In genomic region chr5:56587381-56588124, GRCh38 we compare ENCODE assay signal across 17 cellular contexts.
DNase-seq lines count a peak whose midpoint lies in the region; ATAC-seq lines count a peak whose summit lies in the region.
"Had no signal": no experiment of that assay in that cellular context is flagged by ENCODE, and none has a peak within 500 bp of the region (broad histone marks: within the 10 kb centered on the region; RNA-seq: fewer than 3 reads in every experiment).

No MANE protein-coding gene starts in this region.

- H3K4me3 ChIP-seq in Jurkat, Clone E6-1 (ENCODE audit: low read length) = no peak overlapping the region
- H3K4me3 ChIP-seq: adrenal gland, cardiac muscle cell, SK-N-MC had no signal

- H3K27me3 Mint-ChIP-seq in activated naive CD4-positive, alpha-beta T cell treated with anti-CD3 and anti-CD28 coated beads, Interleukin-2, amount 50 U/mL, for 24 hours = no peaks in the 10 kb centered on the region
- no peaks in the 10 kb centered on the region for H3K27me3 Mint-ChIP-seq in activated naive CD8-positive, alpha-beta T cell treated with anti-CD3 and anti-CD28 coated beads, Interleukin-2, amount 50 U/mL, for 24 hours

- no peak for ATAC-seq in activated naive CD8-positive, alpha-beta T cell treated with anti-CD3 and anti-CD28 coated beads, Interleukin-2, amount 50 U/mL, for 24 hours
- no peak for ATAC-seq in stimulated activated effector memory CD8-positive, alpha-beta T cell treated with anti-CD3 and anti-CD28 coated beads, Interleukin-12 subunit alpha, Interleukin-12 subunit beta, amount 100 ng/mL, for 72 hours
- ATAC-seq in left lobe of liver = no peak

- peak overlapping the region; percentile 63 for H3K4me3 Mint-ChIP-seq in activated naive CD4-positive, alpha-beta T cell treated with anti-CD3 and anti-CD28 coated beads, Interleukin-2, amount 50 U/mL, for 24 hours
- no peak overlapping the region for H3K4me3 Mint-ChIP-seq in activated naive CD8-positive, alpha-beta T cell treated with anti-CD3 and anti-CD28 coated beads, Interleukin-2, amount 50 U/mL, for 24 hours
- no peak overlapping the region for H3K4me3 Mint-ChIP-seq in stimulated activated effector memory CD8-positive, alpha-beta T cell treated with anti-CD3 and anti-CD28 coated beads, Interleukin-12 subunit alpha, Interleukin-12 subunit beta, amount 100 ng/mL, for 72 hours

- no peak for DNase-seq in activated naive CD4-positive, alpha-beta T cell treated with anti-CD3 and anti-CD28 coated beads, Interleukin-2, amount 50 U/mL, for 16 hours
- peak; percentile 81 for DNase-seq in Jurkat, Clone E6-1 (ENCODE audit: low read depth, low spot score)
- no peak for DNase-seq in activated naive CD8-positive, alpha-beta T cell treated with anti-CD3 and anti-CD28 coated beads, Interleukin-2, amount 50 U/mL, for 24 hours
- DNase-seq in stimulated activated effector memory CD8-positive, alpha-beta T cell treated with anti-CD3 and anti-CD28 coated beads, Interleukin-12 subunit alpha, Interleukin-12 subunit beta, amount 100 ng/mL, for 72 hours (ENCODE audit: low spot score in 2 of 2) = no peak
- no peak for DNase-seq in left lobe of liver (ENCODE audit: low spot score)
- no peak for DNase-seq in iPS-NIHi7 (ENCODE audit: extremely low spot score)
- DNase-seq in NCI-H748 (lab: John Stamatoyannopoulos, UW; ENCODE audit: unreplicated experiment) = no peak
- DNase-seq: DMS53; effector CD8-positive, alpha-beta T cell; HCEC 1CT; NCI-H1694 treated with DMSO at 0.1 percent for 48 hours; NCI-H345; OCI-M1 had no signal

- peaks cover 62% of the 10 kb centered on the region for H3K4me1 Mint-ChIP-seq in activated naive CD4-positive, alpha-beta T cell treated with anti-CD3 and anti-CD28 coated beads, Interleukin-2, amount 50 U/mL, for 24 hours
- peaks cover 37% of the 10 kb centered on the region for H3K4me1 Mint-ChIP-seq in activated naive CD8-positive, alpha-beta T cell treated with anti-CD3 and anti-CD28 coated beads, Interleukin-2, amount 50 U/mL, for 24 hours
- peaks cover 28% of the 10 kb centered on the region for H3K4me1 Mint-ChIP-seq in stimulated activated effector memory CD8-positive, alpha-beta T cell treated with anti-CD3 and anti-CD28 coated beads, Interleukin-12 subunit alpha, Interleukin-12 subunit beta, amount 100 ng/mL, for 72 hours

- H3K36me3 Mint-ChIP-seq in activated naive CD4-positive, alpha-beta T cell treated with anti-CD3 and anti-CD28 coated beads, Interleukin-2, amount 50 U/mL, for 24 hours = no peaks in the 10 kb centered on the region
- H3K36me3 Mint-ChIP-seq in activated naive CD8-positive, alpha-beta T cell treated with anti-CD3 and anti-CD28 coated beads, Interleukin-2, amount 50 U/mL, for 24 hours (ENCODE audit: low read depth) = peaks cover 2% of the 10 kb centered on the region
- H3K36me3 Mint-ChIP-seq in stimulated activated effector memory CD8-positive, alpha-beta T cell treated with anti-CD3 and anti-CD28 coated beads, Interleukin-12 subunit alpha, Interleukin-12 subunit beta, amount 100 ng/mL, for 72 hours = no peaks in the 10 kb centered on the region

- H3K27ac Mint-ChIP-seq in activated naive CD4-positive, alpha-beta T cell treated with anti-CD3 and anti-CD28 coated beads, Interleukin-2, amount 50 U/mL, for 24 hours = peak overlapping the region; percentile 60
- H3K27ac Mint-ChIP-seq in activated naive CD8-positive, alpha-beta T cell treated with anti-CD3 and anti-CD28 coated beads, Interleukin-2, amount 50 U/mL, for 24 hours = peak overlapping the region; percentile 32
- peak overlapping the region; percentile 7 for H3K27ac Mint-ChIP-seq in stimulated activated effector memory CD8-positive, alpha-beta T cell treated with anti-CD3 and anti-CD28 coated beads, Interleukin-12 subunit alpha, Interleukin-12 subunit beta, amount 100 ng/mL, for 72 hours

- no peaks in the 10 kb centered on the region for H3K9me3 Mint-ChIP-seq in activated naive CD4-positive, alpha-beta T cell treated with anti-CD3 and anti-CD28 coated beads, Interleukin-2, amount 50 U/mL, for 24 hours
- H3K9me3 Mint-ChIP-seq in activated naive CD8-positive, alpha-beta T cell treated with anti-CD3 and anti-CD28 coated beads, Interleukin-2, amount 50 U/mL, for 24 hours = peaks cover 4% of the 10 kb centered on the region
- H3K9me3 Mint-ChIP-seq in stimulated activated effector memory CD8-positive, alpha-beta T cell treated with anti-CD3 and anti-CD28 coated beads, Interleukin-12 subunit alpha, Interleukin-12 subunit beta, amount 100 ng/mL, for 72 hours = no peaks in the 10 kb centered on the region

Comparison
In these comparisons a context has a peak if more than half of its experiments do, and no peak if none do; other contexts are left out.
1. H3K27ac Mint-ChIP-seq: peak in every context shown above with its lines; median percentile 60 in activated naive CD4-positive, alpha-beta T cell treated with anti-CD3 and anti-CD28 coated beads, Interleukin-2, amount 50 U/mL, for 24 hours; 32 in activated naive CD8-positive, alpha-beta T cell treated with anti-CD3 and anti-CD28 coated beads, Interleukin-2, amount 50 U/mL, for 24 hours; 7 in stimulated activated effector memory CD8-positive, alpha-beta T cell treated with anti-CD3 and anti-CD28 coated beads, Interleukin-12 subunit alpha, Interleukin-12 subunit beta, amount 100 ng/mL, for 72 hours.